In the genomic region with DNA sequence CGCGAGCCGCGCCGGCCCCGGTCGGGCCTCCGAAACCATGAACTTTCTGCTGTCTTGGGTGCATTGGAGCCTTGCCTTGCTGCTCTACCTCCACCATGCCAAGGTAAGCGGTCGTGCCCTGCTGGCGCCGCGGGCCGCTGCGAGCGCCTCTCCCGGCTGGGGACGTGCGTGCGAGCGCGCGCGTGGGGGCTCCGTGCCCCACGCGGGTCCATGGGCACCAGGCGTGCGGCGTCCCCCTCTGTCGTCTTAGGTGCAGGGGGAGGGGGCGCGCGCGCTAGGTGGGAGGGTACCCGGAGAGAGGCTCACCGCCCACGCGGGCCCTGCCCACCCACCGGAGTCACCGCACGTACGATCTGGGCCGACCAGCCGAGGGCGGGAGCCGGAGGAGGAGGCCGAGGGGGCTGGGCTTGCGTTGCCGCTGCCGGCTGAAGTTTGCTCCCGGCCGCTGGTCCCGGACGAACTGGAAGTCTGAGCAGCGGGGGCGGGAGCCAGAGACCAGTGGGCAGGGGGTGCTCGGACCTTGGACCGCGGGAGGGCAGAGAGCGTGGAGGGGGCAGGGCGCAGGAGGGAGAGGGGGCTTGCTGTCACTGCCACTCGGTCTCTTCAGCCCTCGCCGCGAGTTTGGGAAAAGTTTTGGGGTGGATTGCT, we compare ENCODE assay signal across 1 cellular context.
TF ChIP-seq lines count a peak whose summit lies in the region.

No MANE protein-coding gene starts in this region.

TF ChIP-seq in HepG2, 621 proteins besides CTCF, POLR2A, EP300 and RAD21 (continued from another document and continues in another):
- TF ChIP-seq, protein P1, sequence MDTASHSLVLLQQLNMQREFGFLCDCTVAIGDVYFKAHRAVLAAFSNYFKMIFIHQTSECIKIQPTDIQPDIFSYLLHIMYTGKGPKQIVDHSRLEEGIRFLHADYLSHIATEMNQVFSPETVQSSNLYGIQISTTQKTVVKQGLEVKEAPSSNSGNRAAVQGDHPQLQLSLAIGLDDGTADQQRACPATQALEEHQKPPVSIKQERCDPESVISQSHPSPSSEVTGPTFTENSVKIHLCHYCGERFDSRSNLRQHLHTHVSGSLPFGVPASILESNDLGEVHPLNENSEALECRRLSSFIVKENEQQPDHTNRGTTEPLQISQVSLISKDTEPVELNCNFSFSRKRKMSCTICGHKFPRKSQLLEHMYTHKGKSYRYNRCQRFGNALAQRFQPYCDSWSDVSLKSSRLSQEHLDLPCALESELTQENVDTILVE (CRISPR knock-in tag; IDR thresholded peaks at IDR 0.05) = 0 out of 2 replicates have a peak, but pooled peaks have one; percentile 36
- TF ChIP-seq KLF13 (CRISPR knock-in tag; IDR thresholded peaks at IDR 0.05) = peak; percentile 71; the same call in 1 of the 2 replicates
- TF ChIP-seq ZNF101 (CRISPR knock-in tag; IDR thresholded peaks at IDR 0.05; ENCODE audit: borderline replicate concordance, low read depth) = 0 out of 2 replicates have a peak, but pooled peaks have one; percentile 22
- TF ChIP-seq ETV5 (CRISPR knock-in tag; IDR thresholded peaks at IDR 0.05; ENCODE audit: borderline replicate concordance) = peak; percentile 61
- TF ChIP-seq, protein P2, sequence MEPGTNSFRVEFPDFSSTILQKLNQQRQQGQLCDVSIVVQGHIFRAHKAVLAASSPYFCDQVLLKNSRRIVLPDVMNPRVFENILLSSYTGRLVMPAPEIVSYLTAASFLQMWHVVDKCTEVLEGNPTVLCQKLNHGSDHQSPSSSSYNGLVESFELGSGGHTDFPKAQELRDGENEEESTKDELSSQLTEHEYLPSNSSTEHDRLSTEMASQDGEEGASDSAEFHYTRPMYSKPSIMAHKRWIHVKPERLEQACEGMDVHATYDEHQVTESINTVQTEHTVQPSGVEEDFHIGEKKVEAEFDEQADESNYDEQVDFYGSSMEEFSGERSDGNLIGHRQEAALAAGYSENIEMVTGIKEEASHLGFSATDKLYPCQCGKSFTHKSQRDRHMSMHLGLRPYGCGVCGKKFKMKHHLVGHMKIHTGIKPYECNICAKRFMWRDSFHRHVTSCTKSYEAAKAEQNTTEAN (CRISPR knock-in tag; conservative IDR thresholded peaks at IDR 0.05) = 0 out of 2 replicates have a peak, but pooled peaks have one; percentile 33
- TF ChIP-seq CEBPB (IDR thresholded peaks at IDR 0.05; ENCODE audit: borderline replicate concordance, low read depth, low read length) = no peak
- TF ChIP-seq BORCS8-MEF2B (CRISPR knock-in tag; IDR thresholded peaks at IDR 0.05) = peak; percentile 97
- no peak for TF ChIP-seq ATAD3A (CRISPR knock-in tag; IDR thresholded peaks at IDR 0.05)
- peak; percentile 70; the same call in 1 of the 2 replicates for TF ChIP-seq ZNF678 (CRISPR knock-in tag; IDR thresholded peaks at IDR 0.05)
- peak; percentile 22; the same call in 1 of the 2 replicates for TF ChIP-seq CREM (IDR thresholded peaks at IDR 0.05)
- TF ChIP-seq CREM (CRISPR knock-in tag; IDR thresholded peaks at IDR 0.05) = peak; percentile 27; the same call in 1 of the 2 replicates
- TF ChIP-seq ZNF253 (CRISPR knock-in tag; IDR thresholded peaks at IDR 0.05; ENCODE audit: borderline replicate concordance) = peak; percentile 19; the same call in 1 of the 2 replicates
- TF ChIP-seq ZNF879 (CRISPR knock-in tag; IDR thresholded peaks at IDR 0.05) = no peak
- no peak for TF ChIP-seq SATB2 (CRISPR knock-in tag; IDR thresholded peaks at IDR 0.05)
- TF ChIP-seq, protein P3, sequence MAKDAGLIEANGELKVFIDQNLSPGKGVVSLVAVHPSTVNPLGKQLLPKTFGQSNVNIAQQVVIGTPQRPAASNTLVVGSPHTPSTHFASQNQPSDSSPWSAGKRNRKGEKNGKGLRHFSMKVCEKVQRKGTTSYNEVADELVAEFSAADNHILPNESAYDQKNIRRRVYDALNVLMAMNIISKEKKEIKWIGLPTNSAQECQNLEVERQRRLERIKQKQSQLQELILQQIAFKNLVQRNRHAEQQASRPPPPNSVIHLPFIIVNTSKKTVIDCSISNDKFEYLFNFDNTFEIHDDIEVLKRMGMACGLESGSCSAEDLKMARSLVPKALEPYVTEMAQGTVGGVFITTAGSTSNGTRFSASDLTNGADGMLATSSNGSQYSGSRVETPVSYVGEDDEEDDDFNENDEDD (CRISPR knock-in tag; IDR thresholded peaks at IDR 0.05; ENCODE audit: borderline replicate concordance) = peak; percentile 17; the same call in 1 of the 2 replicates
- no peak for TF ChIP-seq ZBTB1 (CRISPR knock-in tag; IDR thresholded peaks at IDR 0.05; ENCODE audit: borderline replicate concordance)
- TF ChIP-seq, protein P4, sequence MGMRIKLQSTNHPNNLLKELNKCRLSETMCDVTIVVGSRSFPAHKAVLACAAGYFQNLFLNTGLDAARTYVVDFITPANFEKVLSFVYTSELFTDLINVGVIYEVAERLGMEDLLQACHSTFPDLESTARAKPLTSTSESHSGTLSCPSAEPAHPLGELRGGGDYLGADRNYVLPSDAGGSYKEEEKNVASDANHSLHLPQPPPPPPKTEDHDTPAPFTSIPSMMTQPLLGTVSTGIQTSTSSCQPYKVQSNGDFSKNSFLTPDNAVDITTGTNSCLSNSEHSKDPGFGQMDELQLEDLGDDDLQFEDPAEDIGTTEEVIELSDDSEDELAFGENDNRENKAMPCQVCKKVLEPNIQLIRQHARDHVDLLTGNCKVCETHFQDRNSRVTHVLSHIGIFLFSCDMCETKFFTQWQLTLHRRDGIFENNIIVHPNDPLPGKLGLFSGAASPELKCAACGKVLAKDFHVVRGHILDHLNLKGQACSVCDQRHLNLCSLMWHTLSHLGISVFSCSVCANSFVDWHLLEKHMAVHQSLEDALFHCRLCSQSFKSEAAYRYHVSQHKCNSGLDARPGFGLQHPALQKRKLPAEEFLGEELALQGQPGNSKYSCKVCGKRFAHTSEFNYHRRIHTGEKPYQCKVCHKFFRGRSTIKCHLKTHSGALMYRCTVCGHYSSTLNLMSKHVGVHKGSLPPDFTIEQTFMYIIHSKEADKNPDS (CRISPR knock-in tag; IDR thresholded peaks at IDR 0.05) = no peak; the same call in 1 of the 2 replicates
- TF ChIP-seq ZNF274 (CRISPR knock-in tag; IDR thresholded peaks at IDR 0.05) = peak; percentile 89; the same call in 1 of the 2 replicates
- TF ChIP-seq, protein P5, sequence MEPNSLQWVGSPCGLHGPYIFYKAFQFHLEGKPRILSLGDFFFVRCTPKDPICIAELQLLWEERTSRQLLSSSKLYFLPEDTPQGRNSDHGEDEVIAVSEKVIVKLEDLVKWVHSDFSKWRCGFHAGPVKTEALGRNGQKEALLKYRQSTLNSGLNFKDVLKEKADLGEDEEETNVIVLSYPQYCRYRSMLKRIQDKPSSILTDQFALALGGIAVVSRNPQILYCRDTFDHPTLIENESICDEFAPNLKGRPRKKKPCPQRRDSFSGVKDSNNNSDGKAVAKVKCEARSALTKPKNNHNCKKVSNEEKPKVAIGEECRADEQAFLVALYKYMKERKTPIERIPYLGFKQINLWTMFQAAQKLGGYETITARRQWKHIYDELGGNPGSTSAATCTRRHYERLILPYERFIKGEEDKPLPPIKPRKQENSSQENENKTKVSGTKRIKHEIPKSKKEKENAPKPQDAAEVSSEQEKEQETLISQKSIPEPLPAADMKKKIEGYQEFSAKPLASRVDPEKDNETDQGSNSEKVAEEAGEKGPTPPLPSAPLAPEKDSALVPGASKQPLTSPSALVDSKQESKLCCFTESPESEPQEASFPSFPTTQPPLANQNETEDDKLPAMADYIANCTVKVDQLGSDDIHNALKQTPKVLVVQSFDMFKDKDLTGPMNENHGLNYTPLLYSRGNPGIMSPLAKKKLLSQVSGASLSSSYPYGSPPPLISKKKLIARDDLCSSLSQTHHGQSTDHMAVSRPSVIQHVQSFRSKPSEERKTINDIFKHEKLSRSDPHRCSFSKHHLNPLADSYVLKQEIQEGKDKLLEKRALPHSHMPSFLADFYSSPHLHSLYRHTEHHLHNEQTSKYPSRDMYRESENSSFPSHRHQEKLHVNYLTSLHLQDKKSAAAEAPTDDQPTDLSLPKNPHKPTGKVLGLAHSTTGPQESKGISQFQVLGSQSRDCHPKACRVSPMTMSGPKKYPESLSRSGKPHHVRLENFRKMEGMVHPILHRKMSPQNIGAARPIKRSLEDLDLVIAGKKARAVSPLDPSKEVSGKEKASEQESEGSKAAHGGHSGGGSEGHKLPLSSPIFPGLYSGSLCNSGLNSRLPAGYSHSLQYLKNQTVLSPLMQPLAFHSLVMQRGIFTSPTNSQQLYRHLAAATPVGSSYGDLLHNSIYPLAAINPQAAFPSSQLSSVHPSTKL (CRISPR knock-in tag; IDR thresholded peaks at IDR 0.05) = peak; percentile 56; the same call in 1 of the 2 replicates
- no peak for TF ChIP-seq ZNF737 (CRISPR knock-in tag; IDR thresholded peaks at IDR 0.05; ENCODE audit: borderline replicate concordance)
- TF ChIP-seq REXO4 (CRISPR knock-in tag; IDR thresholded peaks at IDR 0.05; ENCODE audit: borderline replicate concordance) = no peak; the same call in 1 of the 2 replicates
- no peak for TF ChIP-seq ZFP62 (CRISPR knock-in tag; IDR thresholded peaks at IDR 0.05)
- TF ChIP-seq ZNF510 (CRISPR knock-in tag; IDR thresholded peaks at IDR 0.05; ENCODE audit: low read depth) = no peak
- TF ChIP-seq HDAC6 (IDR thresholded peaks at IDR 0.05; ENCODE audit: low read depth, low read length) = no peak
- TF ChIP-seq SP5 (CRISPR knock-in tag; IDR thresholded peaks at IDR 0.05; ENCODE audit: borderline replicate concordance, low read depth) = 0 out of 2 replicates have a peak, but pooled peaks have one; percentile 26
- TF ChIP-seq ZNF776 (CRISPR knock-in tag; IDR thresholded peaks at IDR 0.05) = no peak; the same call in 1 of the 2 replicates
- no peak for TF ChIP-seq BHLHE40 (IDR thresholded peaks at IDR 0.05; ENCODE audit: low read length)
- no peak; the same call in 1 of the 2 replicates for TF ChIP-seq TBP (CRISPR knock-in tag; IDR thresholded peaks at IDR 0.05)
- TF ChIP-seq CSRNP2 (CRISPR knock-in tag; conservative IDR thresholded peaks at IDR 0.05; ENCODE audit: low read depth) = no peak
- TF ChIP-seq TCF7 (IDR thresholded peaks at IDR 0.05; ENCODE audit: low read depth) = no peak
- TF ChIP-seq ZNF251 (CRISPR knock-in tag; IDR thresholded peaks at IDR 0.05) = no peak
- peak; percentile 84; the same call in 1 of the 2 replicates for TF ChIP-seq ESRRA (CRISPR knock-in tag; IDR thresholded peaks at IDR 0.05; ENCODE audit: low read depth)
- TF ChIP-seq TRIM24 (CRISPR knock-in tag; IDR thresholded peaks at IDR 0.05) = no peak
- 0 out of 2 replicates have a peak, but pooled peaks have one; percentile 53 for TF ChIP-seq ZNF589 (CRISPR knock-in tag; conservative IDR thresholded peaks at IDR 0.05)
- TF ChIP-seq MTF1 (CRISPR knock-in tag; IDR thresholded peaks at IDR 0.05) = no peak
- TF ChIP-seq IRX3 (CRISPR knock-in tag; IDR thresholded peaks at IDR 0.05; ENCODE audit: borderline replicate concordance, low read depth) = peak; percentile 85
- TF ChIP-seq, protein P6, sequence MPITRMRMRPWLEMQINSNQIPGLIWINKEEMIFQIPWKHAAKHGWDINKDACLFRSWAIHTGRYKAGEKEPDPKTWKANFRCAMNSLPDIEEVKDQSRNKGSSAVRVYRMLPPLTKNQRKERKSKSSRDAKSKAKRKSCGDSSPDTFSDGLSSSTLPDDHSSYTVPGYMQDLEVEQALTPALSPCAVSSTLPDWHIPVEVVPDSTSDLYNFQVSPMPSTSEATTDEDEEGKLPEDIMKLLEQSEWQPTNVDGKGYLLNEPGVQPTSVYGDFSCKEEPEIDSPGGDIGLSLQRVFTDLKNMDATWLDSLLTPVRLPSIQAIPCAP (CRISPR knock-in tag; IDR thresholded peaks at IDR 0.05; ENCODE audit: low read depth) = no peak
- TF ChIP-seq MLLT10 (CRISPR knock-in tag; IDR thresholded peaks at IDR 0.05) = no peak
- peak; percentile 62; the same call in 1 of the 2 replicates for TF ChIP-seq DMAP1 (CRISPR knock-in tag; IDR thresholded peaks at IDR 0.05)
- 0 out of 2 replicates have a peak, but pooled peaks have one; percentile 20 for TF ChIP-seq ZNF629 (CRISPR knock-in tag; conservative IDR thresholded peaks at IDR 0.05)
- TF ChIP-seq ZSCAN25 (CRISPR knock-in tag; IDR thresholded peaks at IDR 0.05) = peak; percentile 92
- TF ChIP-seq SKIL (CRISPR knock-in tag; IDR thresholded peaks at IDR 0.05; ENCODE audit: borderline replicate concordance) = peak; percentile 73
- 0 out of 2 replicates have a peak, but pooled peaks have one; percentile 61 for TF ChIP-seq STAT5B (CRISPR knock-in tag; IDR thresholded peaks at IDR 0.05)
- TF ChIP-seq HNF4G (IDR thresholded peaks at IDR 0.05; ENCODE audit: borderline replicate concordance, low read depth, low read length) = peak; percentile 96
- peak; percentile 96 for TF ChIP-seq HNF4G (CRISPR knock-in tag; IDR thresholded peaks at IDR 0.05; ENCODE audit: borderline replicate concordance, low read depth)
- no peak for TF ChIP-seq FOXP1 (IDR thresholded peaks at IDR 0.05)
- TF ChIP-seq FOXP1 (CRISPR knock-in tag; IDR thresholded peaks at IDR 0.05) = no peak
- TF ChIP-seq ZNF674 (CRISPR knock-in tag; IDR thresholded peaks at IDR 0.05; ENCODE audit: low read depth) = peak; percentile 31; the same call in 1 of the 2 replicates
- TF ChIP-seq MXD4 (CRISPR knock-in tag; IDR thresholded peaks at IDR 0.05) = peak; percentile 75; the same call in 1 of the 2 replicates
